Comparison of ENCODE assay signal across 12 cellular contexts in the genomic region with DNA sequence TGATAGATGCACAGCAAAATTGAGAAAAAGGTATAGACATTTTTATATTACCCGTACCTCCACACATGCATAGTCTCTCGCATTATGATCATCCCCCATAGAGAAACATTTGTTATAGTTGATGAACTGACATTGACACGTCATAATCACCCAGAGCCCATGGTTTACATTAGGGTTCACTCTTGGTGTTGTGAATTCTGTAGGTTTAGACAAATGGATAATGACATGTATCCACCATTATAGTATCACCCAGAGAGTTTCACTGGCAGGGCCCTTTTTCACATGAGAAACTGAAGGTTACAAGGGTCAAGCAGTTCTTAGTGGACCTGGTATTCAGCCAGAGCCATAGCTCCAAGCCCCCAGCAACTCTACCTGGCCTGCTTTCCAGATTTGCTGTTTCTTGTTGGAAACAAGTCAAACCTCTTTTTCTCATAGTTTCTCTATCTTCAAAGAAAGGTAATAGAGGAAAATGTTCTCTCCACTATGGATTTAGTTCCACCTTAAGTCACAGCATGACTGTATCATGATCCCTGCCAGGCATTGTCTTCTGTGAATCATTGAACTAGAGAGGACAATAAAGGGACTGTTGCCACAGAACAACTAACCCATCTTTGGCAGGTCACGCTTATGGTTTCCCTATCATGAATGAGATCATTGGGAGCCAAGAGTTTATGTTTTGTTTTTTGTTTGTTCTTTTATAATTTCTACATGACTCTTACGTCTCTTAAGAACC.
DNase-seq lines count a peak whose midpoint lies in the region; ATAC-seq and TF ChIP-seq lines count a peak whose summit lies in the region.
"Had no signal": no experiment of that assay in that cellular context is flagged by ENCODE, and none has a peak within 500 bp of the region (broad histone marks: within the 10 kb centered on the region; RNA-seq: fewer than 3 reads in every experiment).

No MANE protein-coding gene starts in this region.

- DNase-seq in AG10803 (ENCODE audit: low read depth) (peak; percentile 53), MG63 (peak; percentile 25), dermis blood vessel endothelial cell (peak; percentile 95), DMS114 treated with DMSO at 0.1 percent for 48 hours (lab: John Stamatoyannopoulos, UW; ENCODE audit: unreplicated experiment) (no peak)
- DNase-seq in activated naive CD4-positive, alpha-beta T cell treated with anti-CD3 and anti-CD28 coated beads, Interleukin-2, amount 50 U/mL, for 16 hours: no peak
- DNase-seq: effector memory CD4-positive, alpha-beta T cell had no signal

- H3K9me3 ChIP-seq in MG63: no peaks in the 10 kb centered on the region
- H3K9me3 ChIP-seq: BLaER1 treated with 17β-estradiol and CSF1 and Interleukin-3, amounts not matched to agents 10 nM and 100 nM had no signal

- ATAC-seq in HG03039 (IDR thresholded peaks at IDR 0.05; ENCODE audit: unreplicated experiment): no peak
- ATAC-seq in HG02798 (IDR thresholded peaks at IDR 0.05; ENCODE audit: poor library complexity, unreplicated experiment): no peak

- no peaks in the 10 kb centered on the region for H3K36me3 ChIP-seq in MG63
- H3K36me3 ChIP-seq: BLaER1 treated with 17β-estradiol and CSF1 and Interleukin-3, amounts not matched to agents 10 nM and 100 nM had no signal

- H3K27me3 ChIP-seq in MG63 (no peaks in the 10 kb centered on the region), layer of hippocampus (ENCODE audit: control insufficient read depth, insufficient read depth, low read length) (no peaks in the 10 kb centered on the region)
- H3K27me3 ChIP-seq: BLaER1 treated with 17β-estradiol and CSF1 and Interleukin-3, amounts not matched to agents 10 nM and 100 nM had no signal

- H3K4me3 ChIP-seq in AG10803 (ENCODE audit: low read length) (no peak overlapping the region), MG63 (no peak overlapping the region)
- H3K4me3 ChIP-seq: BLaER1 treated with 17β-estradiol and CSF1 and Interleukin-3, amounts not matched to agents 10 nM and 100 nM; lung had no signal

- peak overlapping the region; percentile 50 for H3K27ac ChIP-seq in layer of hippocampus (ENCODE audit: low read depth, low read length)
- H3K27ac ChIP-seq: BLaER1 treated with 17β-estradiol and CSF1 and Interleukin-3, amounts not matched to agents 10 nM and 100 nM; VCaP had no signal

- no peak for TF ChIP-seq CTCF in AG10803 (conservative IDR thresholded peaks at IDR 0.05; ENCODE audit: low read length)

Comparison
In these comparisons a context has a peak if more than half of its experiments do, and no peak if none do; other contexts are left out.
1. DNase-seq: peak in AG10803 (single experiment), MG63 (single experiment) and dermis blood vessel endothelial cell (single experiment); none in DMS114 treated with DMSO at 0.1 percent for 48 hours (single experiment) and activated naive CD4-positive, alpha-beta T cell treated with anti-CD3 and anti-CD28 coated beads, Interleukin-2, amount 50 U/mL, for 16 hours (single experiment).